ENCODE assay signal across 10 cellular contexts in genomic region chr2:230717595-230717994, GRCh38. TPM values are rescaled to one million over a fixed set of nuclear protein-coding genes. Genes with fewer than 3 reads are reported as not detected.
DNase-seq lines count a peak whose midpoint lies in the region; ATAC-seq and TF ChIP-seq lines count a peak whose summit lies in the region.
"Had no signal": no experiment of that assay in that cellular context is flagged by ENCODE, and none has a peak within 500 bp of the region (broad histone marks: within the 10 kb centered on the region; RNA-seq: fewer than 3 reads in every experiment).

No MANE protein-coding gene starts in this region.

- TF ChIP-seq CTCF in GM13976 (IDR thresholded peaks at IDR 0.05; ENCODE audit: borderline replicate concordance, control extremely low read depth, extremely low read depth, insufficient read depth, missing control alignments) (no peak), OCI-LY7 (conservative IDR thresholded peaks at IDR 0.05; ENCODE audit: low read length) (no peak), psoas muscle (IDR thresholded peaks at IDR 0.05) (no peak)

- in situ Hi-C loops in GM13976 (cut with MboI; ENCODE audit: low sequenced_read_pairs, unreplicated experiment) = no loop called here

- H3K4me1 Mint-ChIP-seq in effector memory CD8-positive, alpha-beta T cell (ENCODE audit: low read depth in 2 of 2) = peaks cover 53 to 72% of the 10 kb centered on the region in 2 donors

- WGBS in psoas muscle, 3 donors = 19 to 32% (median 31%) methylated on average over 3 of the region's 3 CpGs

- POLR2A ChIA-PET in OCI-LY7 (lab: Charles Lee) = interaction anchor here (0.6 to 1.9 kb wide), 5 partner anchors 11 to 1246 kb away, joined by 3 to 5 read pairs (median 4); no protein-coding TSS in a partner anchor

- H3K9me3 Mint-ChIP-seq in effector memory CD8-positive, alpha-beta T cell = no peaks in the 10 kb centered on the region

- peaks cover 37% of the 10 kb centered on the region; the same call in 1 of the 2 replicates for H4K20me1 ChIP-seq in OCI-LY7 (ENCODE audit: insufficient read depth, low read length)

- H3K9me3 ChIP-seq in OCI-LY7 (ENCODE audit: low read length) (no peaks in the 10 kb centered on the region), psoas muscle (no peaks in the 10 kb centered on the region)
- H3K9me3 ChIP-seq: left ventricle myocardium inferior had no signal

- no peak for ATAC-seq in effector memory CD8-positive, alpha-beta T cell (replicated peaks)
- no peak for ATAC-seq in psoas muscle

- DNase-seq in GM13976 (ENCODE audit: low spot score) (peak; percentile 2), OCI-LY7 (ENCODE audit: low spot score) (peak; percentile 74), psoas muscle (no peak), NCI-H1694 treated with DMSO at 0.1 percent for 48 hours (lab: John Stamatoyannopoulos, UW) (no peak), AG08395 (ENCODE audit: low spot score) (no peak)
- no peak for DNase-seq in effector memory CD8-positive, alpha-beta T cell
- DNase-seq in effector CD4-positive, alpha-beta T cell = no peak
- DNase-seq: left ventricle myocardium inferior, NCI-H446 had no signal

- H3K4me1 ChIP-seq in OCI-LY7 (ENCODE audit: insufficient read depth, low read length, poor library complexity, severe bottlenecking) (peaks cover 80% of the 10 kb centered on the region), psoas muscle (peaks cover 74% of the 10 kb centered on the region)

- peak overlapping the region; percentile 74 for H3K27ac ChIP-seq in OCI-LY7 (ENCODE audit: low read depth, low read length, poor library complexity, severe bottlenecking)
- peak overlapping the region; percentile 97 for H3K27ac ChIP-seq in psoas muscle
- H3K27ac ChIP-seq: epithelial cell of prostate, left ventricle myocardium inferior had no signal

- no peaks in the 10 kb centered on the region for H3K9me2 ChIP-seq in OCI-LY7 (ENCODE audit: insufficient read depth, low read length)

- peak overlapping the region; percentile 56 for H3K4me3 ChIP-seq in OCI-LY7 (ENCODE audit: low read depth, low read length, poor library complexity, severe bottlenecking)
- peak overlapping the region; percentile 28 for H3K4me3 ChIP-seq in psoas muscle
- H3K4me3 ChIP-seq: left ventricle myocardium inferior had no signal

- no peaks in the 10 kb centered on the region for H3K27me3 Mint-ChIP-seq in effector memory CD8-positive, alpha-beta T cell

- peaks cover 95% of the 10 kb centered on the region for H3K79me2 ChIP-seq in OCI-LY7 (ENCODE audit: insufficient read depth, low read depth, low read length)

- CTCF ChIA-PET in OCI-LY7 (lab: Charles Lee; ENCODE audit: unreplicated experiment) = no interaction called here

- H3K36me3 ChIP-seq in OCI-LY7 (ENCODE audit: insufficient read depth, low read length) (peaks cover 26% of the 10 kb centered on the region), psoas muscle (ENCODE audit: insufficient read depth in 1 of 2, low read depth in 1 of 2) (peaks cover 0 to 5% of the 10 kb centered on the region in 2 donors)

- H3K36me3 Mint-ChIP-seq in effector memory CD8-positive, alpha-beta T cell (ENCODE audit: insufficient read depth) = peaks cover 20% of the 10 kb centered on the region

- intact Hi-C loops in OCI-LY7 (cut with micrococcal nuclease; ENCODE audit: unreplicated experiment) = no loop called here
- intact Hi-C loops in psoas muscle (cut with DNase I) = no loop called here

- peak overlapping the region; percentile 83 for H3K4me2 ChIP-seq in OCI-LY7 (ENCODE audit: low read length)

- H3K27me3 ChIP-seq in psoas muscle (ENCODE audit: insufficient read depth in 3 of 3, low read length in 2 of 3) = no peaks in the 10 kb centered on the region

- BruUV-seq in OCI-LY7 (replicated peaks; lab: Mats Ljungman, UMichigan) = no TSS peak

- peak overlapping the region; percentile 35 to 46 for H3K27ac Mint-ChIP-seq in effector memory CD8-positive, alpha-beta T cell

- no peak overlapping the region for H2AFZ ChIP-seq in OCI-LY7 (ENCODE audit: low read length)

- H3K4me3 Mint-ChIP-seq in effector memory CD8-positive, alpha-beta T cell = peak overlapping the region; percentile 41 to 62

RNA-seq across cellular contexts. Expression of gene CAB39, which starts 5.0 kb away (rescaled TPM):
- total RNA-seq in OCI-LY7 (2014; rRNA removed; shearing (Covaris generic)) = 31.5 and 39.3 TPM in 2 replicates
- total RNA-seq in OCI-LY7 (2022) (53.4 and 53.8 TPM in 2 replicates), psoas muscle (100 to 1,000 TPM; 107 to 139 (median 128) TPM)
- polyA plus RNA-seq in psoas muscle = 100 to 1,000 TPM in 1 of 3 donors, 10 to 100 TPM in 2; 36.0 to 166 (median 55.3) TPM

Comparison
In these comparisons a context has a peak if more than half of its experiments do, and no peak if none do; other contexts are left out.
1. DNase-seq: peak in GM13976 (single experiment) and OCI-LY7 (single experiment); none in effector memory CD8-positive, alpha-beta T cell (0 of 3), psoas muscle (0 of 2), NCI-H1694 treated with DMSO at 0.1 percent for 48 hours (single experiment), AG08395 (single experiment) and effector CD4-positive, alpha-beta T cell (single experiment).